ENCODE assay signal across 3 cellular contexts in genomic region chr1:17684810-17685209, GRCh38.
TF ChIP-seq lines count a peak whose summit lies in the region.

No MANE protein-coding gene starts in this region.

TF ChIP-seq in GM23338, 12 proteins besides CTCF, POLR2A, EP300 and RAD21:
- TF ChIP-seq REST (IDR thresholded peaks at IDR 0.05; ENCODE audit: unreplicated experiment) (no peak), POLR2AphosphoS5 (IDR thresholded peaks at IDR 0.05; ENCODE audit: low read depth) (no peak), ZNF331 (CRISPR knock-in tag; IDR thresholded peaks at IDR 0.05; ENCODE audit: low read depth) (no peak)

TF ChIP-seq in WTC11, 78 proteins besides CTCF, POLR2A, EP300 and RAD21:
- TF ChIP-seq ATF2 (CRISPR knock-in tag; IDR thresholded peaks at IDR 0.05; ENCODE audit: borderline replicate concordance, low read depth) (no peak), USF1 (CRISPR knock-in tag; IDR thresholded peaks at IDR 0.05) (no peak), ELF4 (CRISPR knock-in tag; IDR thresholded peaks at IDR 0.05; ENCODE audit: low read depth) (no peak), ZSCAN18 (CRISPR knock-in tag; IDR thresholded peaks at IDR 0.05) (no peak), TCF7 (CRISPR knock-in tag; IDR thresholded peaks at IDR 0.05; ENCODE audit: low read depth) (no peak), OVOL2 (CRISPR knock-in tag; IDR thresholded peaks at IDR 0.05; ENCODE audit: borderline replicate concordance) (no peak), ZNF396 (CRISPR knock-in tag; IDR thresholded peaks at IDR 0.05; ENCODE audit: borderline replicate concordance) (no peak), IRF2 (CRISPR knock-in tag; IDR thresholded peaks at IDR 0.05; ENCODE audit: borderline replicate concordance, low read depth) (no peak), AFF4 (CRISPR knock-in tag; IDR thresholded peaks at IDR 0.05; ENCODE audit: borderline replicate concordance) (no peak)

TF ChIP-seq in H1, 55 proteins besides CTCF, POLR2A, EP300 and RAD21 (continued from another document):
- TF ChIP-seq MAFK (IDR thresholded peaks at IDR 0.05; ENCODE audit: low read depth, low read length) (no peak), RFX5 (IDR thresholded peaks at IDR 0.05; ENCODE audit: borderline replicate concordance, low read depth, low read length) (no peak), HDAC6 (IDR thresholded peaks at IDR 0.05; ENCODE audit: low read depth, low read length) (no peak), JUND (IDR thresholded peaks at IDR 0.05; ENCODE audit: low read length) (no peak), CHD7 (IDR thresholded peaks at IDR 0.05; ENCODE audit: insufficient replicate concordance, low read length) (no peak), YY1 (IDR thresholded peaks at IDR 0.05; ENCODE audit: low read depth, low read length) (no peak), TAF1 (IDR thresholded peaks at IDR 0.05; ENCODE audit: low read depth, low read length) (no peak), CBX5 (IDR thresholded peaks at IDR 0.05; ENCODE audit: low read depth, low read length) (no peak), KDM5A (IDR thresholded peaks at IDR 0.05; ENCODE audit: low read length) (no peak), GTF2F1 (IDR thresholded peaks at IDR 0.05; ENCODE audit: borderline replicate concordance, low read depth, low read length) (no peak)
